In the genomic region with DNA sequence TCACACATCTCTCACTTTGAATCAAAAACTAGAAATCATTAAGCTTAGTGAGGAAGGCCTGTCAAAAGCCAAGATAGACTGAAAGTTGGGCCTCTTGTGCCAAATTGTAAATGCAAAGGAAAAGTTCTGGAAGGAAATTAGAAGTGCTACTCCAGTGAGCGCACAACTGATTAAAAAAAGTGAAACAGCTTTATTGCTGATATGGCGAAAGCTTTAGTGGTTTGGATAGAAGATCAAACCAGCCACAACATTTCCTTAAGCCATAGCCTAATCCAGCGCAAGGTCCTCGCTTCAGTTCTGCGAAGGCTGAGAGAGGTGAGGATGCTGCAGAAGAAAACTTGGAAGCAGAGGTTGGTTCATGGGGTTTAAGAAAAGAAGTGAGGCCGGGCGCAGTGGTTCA, we compare ENCODE assay signal across 19 cellular contexts. TPM values are rescaled to one million over a fixed set of nuclear protein-coding genes. Genes with fewer than 3 reads are reported as not detected.
A peak's percentile ranks its signal among the peaks of the same experiment; 100 is the strongest.
DNase-seq lines count a peak whose midpoint lies in the region; ATAC-seq, FAIRE-seq and TF ChIP-seq lines count a peak whose summit lies in the region.
"Had no signal": no experiment of that assay in that cellular context is flagged by ENCODE, and none has a peak within 500 bp of the region (broad histone marks: within the 10 kb centered on the region; RNA-seq: fewer than 3 reads in every experiment).

No MANE protein-coding gene starts in this region.

- H3K36me3 ChIP-seq in Caco-2 (ENCODE audit: control insufficient read depth, insufficient read depth, low read length): no peaks in the 10 kb centered on the region
- peaks cover 25% of the 10 kb centered on the region for H3K36me3 ChIP-seq in endodermal cell (ENCODE audit: control insufficient read depth, insufficient read depth, low read length)
- no peaks in the 10 kb centered on the region for H3K36me3 ChIP-seq in adrenal gland (replicated peaks in 1 of 2)

- H3K9me3 Mint-ChIP-seq in Caco-2 (ENCODE audit: unreplicated experiment): no peaks in the 10 kb centered on the region
- peaks cover 4% of the 10 kb centered on the region for H3K9me3 Mint-ChIP-seq in endodermal cell
- H3K9me3 Mint-ChIP-seq: CD4-positive, alpha-beta T cell; HFFc6; IgD-negative memory B cell had no signal

- BruUV-seq in Caco-2 (replicated peaks; lab: Mats Ljungman, UMichigan): no TSS peak

- H3K4me3 Mint-ChIP-seq in Caco-2 (ENCODE audit: unreplicated experiment) (no peak overlapping the region), endodermal cell (no peak overlapping the region)
- H3K4me3 Mint-ChIP-seq: CD4-positive, alpha-beta T cell; GM23338; HFFc6; IgD-negative memory B cell had no signal

- POLR2A ChIA-PET in A549 (lab: Yijun Ruan, JAX): no interaction called here
- POLR2A ChIA-PET in Caco-2 (lab: Charles Lee): no interaction called here

- DNase-seq in A549 (ENCODE audit: low read depth in 1 of 2, low spot score in 1 of 2): no peak
- no peak for DNase-seq in Caco-2
- peak; percentile 10 for DNase-seq in MV-4-11 (lab: John Stamatoyannopoulos, UW)
- DNase-seq in endodermal cell: no peak
- no peak for DNase-seq in effector CD8-positive, alpha-beta T cell (lab: John Stamatoyannopoulos, UW)
- DNase-seq in DMS153 (lab: John Stamatoyannopoulos, UW): no peak
- no peak for DNase-seq in NCI-H2171 (lab: John Stamatoyannopoulos, UW)
- no peak for DNase-seq in adrenal gland
- DNase-seq: AML-193; CD4-positive, alpha-beta T cell; DMS79 treated with DMSO at 0.1 percent for 48 hours; GF-D8; H7; HFFc6 had no signal

- ATAC-seq in A549: no peak
- ATAC-seq: GM23338, HCT116 had no signal

- intact Hi-C loops in Caco-2 (cut with micrococcal nuclease; ENCODE audit: unreplicated experiment) (no loop called here), adrenal gland (cut with DNase I) (no loop called here)

- no peak overlapping the region for H3K9ac ChIP-seq in endodermal cell (ENCODE audit: extremely low read depth, low read length, poor library complexity, severe bottlenecking)

- no peak for TF ChIP-seq EP300 in A549 (IDR thresholded peaks at IDR 0.05)

- H3K9me3 ChIP-seq in A549 (no peaks in the 10 kb centered on the region), Caco-2 (no peaks in the 10 kb centered on the region), endodermal cell (ENCODE audit: control insufficient read depth, low read length) (peaks cover 10% of the 10 kb centered on the region), adrenal gland (replicated peaks in 1 of 3) (no peaks in the 10 kb centered on the region)

- FAIRE-seq in A549 (lab: Jason Lieb, UNC): no peak
- FAIRE-seq: A204.1 had no signal

- no peaks in the 10 kb centered on the region for H3K27me3 Mint-ChIP-seq in Caco-2 (ENCODE audit: insufficient read depth, unreplicated experiment)
- H3K27me3 Mint-ChIP-seq in endodermal cell (ENCODE audit: insufficient read depth): no peaks in the 10 kb centered on the region
- H3K27me3 Mint-ChIP-seq: CD4-positive, alpha-beta T cell; IgD-negative memory B cell had no signal

- CTCF ChIA-PET in A549 (lab: Yijun Ruan, JAX): no interaction called here
- CTCF ChIA-PET in Caco-2 (lab: Charles Lee): no interaction called here

- TF ChIP-seq RAD21 in A549 (conservative IDR thresholded peaks at IDR 0.05 in 1 of 2, IDR thresholded peaks at IDR 0.05 in 1 of 2): no peak

- WGBS in A549 (ENCODE audit: missing lambda C conversion rate): 97% methylated on average over 7 of the region's 7 CpGs
- WGBS in endodermal cell (ENCODE audit: insufficient coverage in 1 of 2, insufficient read length in 1 of 2), 2 experiments: 100% methylated on average over 4 to 7 of the region's 7 CpGs
- WGBS in adrenal gland, 4 donors: 97 to 99% (median 97%) methylated on average over 7 of the region's 7 CpGs

- H3K27me3 ChIP-seq in Caco-2 (replicated peaks; ENCODE audit: control insufficient read depth, insufficient read depth, low read length) (no peaks in the 10 kb centered on the region), endodermal cell (ENCODE audit: control insufficient read depth, insufficient read depth, low read length, poor library complexity, severe bottlenecking) (no peaks in the 10 kb centered on the region), adrenal gland (no peaks in the 10 kb centered on the region)

- no peak overlapping the region for H3K4me2 ChIP-seq in A549
- H3K4me2 ChIP-seq: GM23338 had no signal

- H3K36me3 Mint-ChIP-seq in Caco-2 (ENCODE audit: insufficient read depth, unreplicated experiment) (peaks cover 6% of the 10 kb centered on the region), endodermal cell (ENCODE audit: low read depth) (peaks cover 42% of the 10 kb centered on the region)

- H3K27ac Mint-ChIP-seq in Caco-2 (ENCODE audit: unreplicated experiment) (peak overlapping the region; percentile 30), endodermal cell (peak overlapping the region; percentile 3)
- H3K27ac Mint-ChIP-seq: CD4-positive, alpha-beta T cell; GM23338; HFFc6; IgD-negative memory B cell had no signal

- H3K4me1 ChIP-seq in A549 (peaks cover 30% of the 10 kb centered on the region), Caco-2 (peaks cover 23% of the 10 kb centered on the region), endodermal cell (ENCODE audit: control insufficient read depth, insufficient read depth, low read length) (peaks cover 8% of the 10 kb centered on the region), adrenal gland (replicated peaks in 1 of 2) (peaks cover 20 to 36% of the 10 kb centered on the region in 2 donors)

- H3K4me1 Mint-ChIP-seq in Caco-2 (ENCODE audit: low read depth, unreplicated experiment): peaks cover 29% of the 10 kb centered on the region
- peaks cover 17% of the 10 kb centered on the region for H3K4me1 Mint-ChIP-seq in endodermal cell

- no peak for TF ChIP-seq POLR2A in A549 (IDR thresholded peaks at IDR 0.05; ENCODE audit: low read length)
- TF ChIP-seq POLR2A in adrenal gland (IDR thresholded peaks at IDR 0.05): no peak

- TF ChIP-seq CTCF in A549 (IDR thresholded peaks at IDR 0.05) (no peak), Caco-2 (IDR thresholded peaks at IDR 0.05; ENCODE audit: insufficient read depth in 1 of 2, low read depth in 1 of 2, low read length in 1 of 2, severe bottlenecking in 1 of 2, unreplicated experiment in 1 of 2) (no peak), endodermal cell (conservative IDR thresholded peaks at IDR 0.05) (no peak), adrenal gland (IDR thresholded peaks at IDR 0.05) (no peak)

- no peak overlapping the region for H3K4me3 ChIP-seq in A549
- H3K4me3 ChIP-seq in Caco-2 (ENCODE audit: low read depth, low read length): no peak overlapping the region
- no peak overlapping the region for H3K4me3 ChIP-seq in endodermal cell (ENCODE audit: low read length)
- no peak overlapping the region for H3K4me3 ChIP-seq in adrenal gland
- H3K4me3 ChIP-seq: GM23338 had no signal

- H3K27ac ChIP-seq in A549 (no peak overlapping the region), endodermal cell (ENCODE audit: low read depth, low read length) (no peak overlapping the region), adrenal gland (no peak overlapping the region)
- H3K27ac ChIP-seq: HL-60 had no signal

TF ChIP-seq in A549, 52 proteins besides CTCF, POLR2A, EP300 and RAD21:
- peak; percentile 61 for TF ChIP-seq MAFK (IDR thresholded peaks at IDR 0.05; ENCODE audit: partially characterized antibody)
- no peak for TF ChIP-seq RFX5 (IDR thresholded peaks at IDR 0.05)
- TF ChIP-seq SREBF2 (IDR thresholded peaks at IDR 0.05): no peak
- no peak for TF ChIP-seq CHD2 (IDR thresholded peaks at IDR 0.05; ENCODE audit: low read length, partially characterized antibody)
- TF ChIP-seq, protein P1, sequence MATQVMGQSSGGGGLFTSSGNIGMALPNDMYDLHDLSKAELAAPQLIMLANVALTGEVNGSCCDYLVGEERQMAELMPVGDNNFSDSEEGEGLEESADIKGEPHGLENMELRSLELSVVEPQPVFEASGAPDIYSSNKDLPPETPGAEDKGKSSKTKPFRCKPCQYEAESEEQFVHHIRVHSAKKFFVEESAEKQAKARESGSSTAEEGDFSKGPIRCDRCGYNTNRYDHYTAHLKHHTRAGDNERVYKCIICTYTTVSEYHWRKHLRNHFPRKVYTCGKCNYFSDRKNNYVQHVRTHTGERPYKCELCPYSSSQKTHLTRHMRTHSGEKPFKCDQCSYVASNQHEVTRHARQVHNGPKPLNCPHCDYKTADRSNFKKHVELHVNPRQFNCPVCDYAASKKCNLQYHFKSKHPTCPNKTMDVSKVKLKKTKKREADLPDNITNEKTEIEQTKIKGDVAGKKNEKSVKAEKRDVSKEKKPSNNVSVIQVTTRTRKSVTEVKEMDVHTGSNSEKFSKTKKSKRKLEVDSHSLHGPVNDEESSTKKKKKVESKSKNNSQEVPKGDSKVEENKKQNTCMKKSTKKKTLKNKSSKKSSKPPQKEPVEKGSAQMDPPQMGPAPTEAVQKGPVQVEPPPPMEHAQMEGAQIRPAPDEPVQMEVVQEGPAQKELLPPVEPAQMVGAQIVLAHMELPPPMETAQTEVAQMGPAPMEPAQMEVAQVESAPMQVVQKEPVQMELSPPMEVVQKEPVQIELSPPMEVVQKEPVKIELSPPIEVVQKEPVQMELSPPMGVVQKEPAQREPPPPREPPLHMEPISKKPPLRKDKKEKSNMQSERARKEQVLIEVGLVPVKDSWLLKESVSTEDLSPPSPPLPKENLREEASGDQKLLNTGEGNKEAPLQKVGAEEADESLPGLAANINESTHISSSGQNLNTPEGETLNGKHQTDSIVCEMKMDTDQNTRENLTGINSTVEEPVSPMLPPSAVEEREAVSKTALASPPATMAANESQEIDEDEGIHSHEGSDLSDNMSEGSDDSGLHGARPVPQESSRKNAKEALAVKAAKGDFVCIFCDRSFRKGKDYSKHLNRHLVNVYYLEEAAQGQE (IDR thresholded peaks at IDR 0.05): no peak
- TF ChIP-seq ZNF302 (CRISPR knock-in tag; IDR thresholded peaks at IDR 0.05): no peak
- TF ChIP-seq BHLHE40 (IDR thresholded peaks at IDR 0.05; ENCODE audit: low read depth, low read length): no peak

RNA-seq across cellular contexts. Expression of a gene that starts 7.6 kb away (rescaled TPM):
- polyA plus RNA-seq in A549 (2011; rRNA removed): 13.2 and 16.3 TPM in 2 replicates
- polyA plus RNA-seq in A549 (2012; cell fraction: cytosol; rRNA removed): 3.5 and 3.6 TPM in 2 replicates
- polyA plus RNA-seq in A549 (2012; cell fraction: nucleus; rRNA removed): 2.7 and 5.4 TPM in 2 replicates
- polyA plus RNA-seq in A549 (2017; fragmentation: RNase III; extraction: RNeasy Plus Mini Kit Qiagen cat#74134 plus additional on column Dnase treatment): 12.9 to 13.7 TPM (median 12.9 TPM) in 3 replicates
- 9.3 and 9.9 TPM in 2 replicates for polyA minus RNA-seq in A549 (2011; rRNA and poly(A)+ RNA removed)
- total RNA-seq in Caco-2 (2022): 38.5 and 39.9 TPM in 2 replicates
- 10 to 100 TPM; 60.2 to 67.2 TPM for total RNA-seq in endodermal cell
- 57.6 TPM for polyA plus RNA-seq in endodermal cell (2013, experiment 1 of 2)
- 59.6 TPM for polyA plus RNA-seq in endodermal cell (2013, experiment 2 of 2)
- total RNA-seq in adrenal gland: 100 to 1,000 TPM in 4 of 8 donors, 10 to 100 TPM in 4; 59.9 to 176 (median 99.6) TPM
- polyA plus RNA-seq in adrenal gland: 100 to 1,000 TPM in 1 of 3 donors, 10 to 100 TPM in 2; 27.6 to 158 (median 49.9) TPM
